Comparison of ENCODE assay signal across 19 cellular contexts in genomic region chr12:93653712-93654111, GRCh38.
"Had no signal": no experiment of that assay in that cellular context is flagged by ENCODE, and none has a peak within 500 bp of the region (broad histone marks: within the 10 kb centered on the region; RNA-seq: fewer than 3 reads in every experiment).

No MANE protein-coding gene starts in this region.

- FAIRE-seq: HTR-8/SVneo had no signal

- ATAC-seq: Panc1, PC-3 had no signal

- H3K9ac ChIP-seq: SK-N-SH had no signal

- H3K9me3 ChIP-seq: SK-N-SH had no signal

- H3K27ac ChIP-seq: HL-60, RWPE1 had no signal

- H3K4me2 ChIP-seq: SK-N-SH had no signal

- DNase-seq: KG1, MM.1S, NCI-H1092 treated with DMSO at 0.1 percent for 48 hours, NCI-H1436, NCI-H187, NCI-H2029 treated with DMSO at 0.1 percent for 48 hours, NCI-H2171 treated with DMSO at 0.1 percent for 48 hours, NCI-H345, NCI-H446 treated with DMSO at 0.1 percent for 48 hours, NCI-H510A treated with DMSO at 0.1 percent for 48 hours, NCI-H526, PC-3, SHP77, SK-N-SH, T-helper 1 cell had no signal
